ENCODE assay signal across 13 cellular contexts in the genomic region with DNA sequence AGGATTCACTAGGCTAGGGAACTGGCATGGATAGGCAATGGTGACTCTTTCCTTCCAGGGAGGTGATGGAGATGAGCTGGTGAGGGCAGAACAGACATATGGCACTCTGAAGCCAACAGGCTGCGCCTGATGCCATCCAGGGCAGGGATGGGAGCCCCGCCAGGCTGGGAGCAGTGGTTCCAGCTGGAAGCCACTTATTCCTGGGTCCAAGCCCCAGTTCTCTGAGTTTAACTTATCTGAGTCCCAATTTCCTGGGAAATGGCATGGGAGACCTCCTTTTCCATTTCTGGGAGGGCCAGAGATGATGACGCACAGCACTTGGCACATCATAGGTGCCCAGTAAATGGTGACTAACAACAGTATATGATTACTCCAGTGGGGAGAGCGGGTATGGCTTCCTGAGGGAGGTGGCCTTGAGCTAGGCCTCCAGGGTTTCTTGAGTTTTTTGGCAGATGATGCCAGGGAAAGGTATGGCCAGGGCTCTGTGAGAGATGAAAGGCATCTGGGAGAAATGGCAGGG. TPM values are rescaled to one million over a fixed set of nuclear protein-coding genes. Genes with fewer than 3 reads are reported as not detected.
DNase-seq lines count a peak whose midpoint lies in the region; ATAC-seq and TF ChIP-seq lines count a peak whose summit lies in the region.
"Had no signal": no experiment of that assay in that cellular context is flagged by ENCODE, and none has a peak within 500 bp of the region (broad histone marks: within the 10 kb centered on the region; RNA-seq: fewer than 3 reads in every experiment).

No MANE protein-coding gene starts in this region.

- H3K4me2 ChIP-seq in trophoblast cell (ENCODE audit: low read length) = no peak overlapping the region

- no peaks in the 10 kb centered on the region for H3K27me3 ChIP-seq in left ventricle myocardium inferior (ENCODE audit: low read depth)
- no peaks in the 10 kb centered on the region for H3K27me3 ChIP-seq in trophoblast cell (ENCODE audit: insufficient read depth, low read length)

- peaks cover 20% of the 10 kb centered on the region for H3K79me1 ChIP-seq in trophoblast cell (ENCODE audit: low read length)

- no peaks in the 10 kb centered on the region for H3K36me3 ChIP-seq in left ventricle myocardium inferior
- H3K36me3 ChIP-seq in trophoblast cell (ENCODE audit: control insufficient read depth in 1 of 2, insufficient read depth in 2 of 2, low read length in 2 of 2) = peaks cover 23 to 34% of the 10 kb centered on the region in 2 experiments

- no peak overlapping the region for H3K14ac ChIP-seq in trophoblast cell (ENCODE audit: low read length)

- no CpG with 5 or more reads among the region's 4 CpGs for WGBS in trophoblast cell (ENCODE audit: extremely low coverage, insufficient coverage, insufficient read length)

- intact Hi-C loops in left ventricle myocardium inferior (cut with micrococcal nuclease) = no loop called here
- intact Hi-C loops in left ventricle myocardium superior (cut with micrococcal nuclease) = no loop called here

- H3K79me2 ChIP-seq in trophoblast cell (ENCODE audit: control insufficient read depth, insufficient read depth, low read length, poor library complexity) = peaks cover 14% of the 10 kb centered on the region

- H2BK12ac ChIP-seq in trophoblast cell (ENCODE audit: low read length) = peak overlapping the region; percentile 40

- H3K18ac ChIP-seq in trophoblast cell (ENCODE audit: low read length) = no peak overlapping the region

- H3K4me1 Mint-ChIP-seq in stimulated activated effector memory CD8-positive, alpha-beta T cell treated with anti-CD3 and anti-CD28 coated beads, Interleukin-12 subunit alpha, Interleukin-12 subunit beta, amount 100 ng/mL, for 72 hours = peaks cover 21% of the 10 kb centered on the region

- no peak overlapping the region for H3K27ac Mint-ChIP-seq in stimulated activated effector memory CD8-positive, alpha-beta T cell treated with anti-CD3 and anti-CD28 coated beads, Interleukin-12 subunit alpha, Interleukin-12 subunit beta, amount 100 ng/mL, for 72 hours

- no peak overlapping the region for H3K9ac ChIP-seq in trophoblast cell (ENCODE audit: low read length)

- TF ChIP-seq CTCF in left ventricle myocardium inferior (IDR thresholded peaks at IDR 0.05; ENCODE audit: borderline replicate concordance) = no peak

- DNase-seq in left ventricle myocardium inferior (no peak), left ventricle myocardium superior (no peak), fibroblast of gingiva (ENCODE audit: low read depth) (peak; percentile 82), trophoblast cell (no peak), COLO829 (ENCODE audit: low spot score) (no peak), kidney glomerular epithelial cell (lab: John Stamatoyannopoulos, UW) (no peak)
- no peak for DNase-seq in stimulated activated effector memory CD8-positive, alpha-beta T cell treated with anti-CD3 and anti-CD28 coated beads, Interleukin-12 subunit alpha, Interleukin-12 subunit beta, amount 100 ng/mL, for 72 hours (ENCODE audit: low spot score in 2 of 2)
- DNase-seq: HCEC 1CT; Karpas-422; stimulated activated CD4-positive, alpha-beta T cell treated with anti-CD3 and anti-CD28 coated beads, Interleukin-2, amount 100 ng/mL, for 48 hours had no signal

- no peak overlapping the region for H2BK5ac ChIP-seq in trophoblast cell (ENCODE audit: low read depth, low read length, poor library complexity)

- no peak overlapping the region for H3K23ac ChIP-seq in trophoblast cell (ENCODE audit: low read length)

- H3K4ac ChIP-seq in trophoblast cell (ENCODE audit: low read depth, low read length) = no peak overlapping the region

- H3K27ac ChIP-seq in left ventricle myocardium inferior (replicated peaks) (peak overlapping the region; percentile 89), trophoblast cell (ENCODE audit: low read depth, low read length) (no peak overlapping the region)

- no peak overlapping the region for H4K91ac ChIP-seq in trophoblast cell (ENCODE audit: low read depth, low read length)

- H3K4me3 ChIP-seq in left ventricle myocardium inferior (peak overlapping the region; percentile 69), trophoblast cell (ENCODE audit: low read depth, low read length) (no peak overlapping the region)

- no peak overlapping the region for H2AFZ ChIP-seq in trophoblast cell (ENCODE audit: insufficient read depth, low read length, poor library complexity)

- ATAC-seq in left ventricle myocardium superior (no peak), HG02571 (IDR thresholded peaks at IDR 0.05; ENCODE audit: unreplicated experiment) (no peak)
- no peak for ATAC-seq in stimulated activated effector memory CD8-positive, alpha-beta T cell treated with anti-CD3 and anti-CD28 coated beads, Interleukin-12 subunit alpha, Interleukin-12 subunit beta, amount 100 ng/mL, for 72 hours

- no peaks in the 10 kb centered on the region for H3K9me3 Mint-ChIP-seq in stimulated activated effector memory CD8-positive, alpha-beta T cell treated with anti-CD3 and anti-CD28 coated beads, Interleukin-12 subunit alpha, Interleukin-12 subunit beta, amount 100 ng/mL, for 72 hours

- no peak overlapping the region for H3K4me3 Mint-ChIP-seq in stimulated activated effector memory CD8-positive, alpha-beta T cell treated with anti-CD3 and anti-CD28 coated beads, Interleukin-12 subunit alpha, Interleukin-12 subunit beta, amount 100 ng/mL, for 72 hours

- no peak overlapping the region for H4K12ac ChIP-seq in trophoblast cell (ENCODE audit: low read depth, low read length)

- H4K8ac ChIP-seq in trophoblast cell (ENCODE audit: low read depth, low read length) = no peak overlapping the region

- H3K9me3 ChIP-seq in left ventricle myocardium inferior (replicated peaks) (no peaks in the 10 kb centered on the region), trophoblast cell (ENCODE audit: insufficient read depth, low read depth, low read length) (no peaks in the 10 kb centered on the region)

- H3K36me3 Mint-ChIP-seq in stimulated activated effector memory CD8-positive, alpha-beta T cell treated with anti-CD3 and anti-CD28 coated beads, Interleukin-12 subunit alpha, Interleukin-12 subunit beta, amount 100 ng/mL, for 72 hours = no peaks in the 10 kb centered on the region

- no peak overlapping the region for H2BK120ac ChIP-seq in trophoblast cell (ENCODE audit: insufficient read depth, low read length, poor library complexity)

- peaks cover 53% of the 10 kb centered on the region for H3K4me1 ChIP-seq in left ventricle myocardium inferior
- peaks cover 16 to 28% of the 10 kb centered on the region in 2 experiments for H3K4me1 ChIP-seq in trophoblast cell (ENCODE audit: control insufficient read depth in 1 of 2, insufficient read depth in 2 of 2, low read length in 2 of 2)

- H2AK5ac ChIP-seq in trophoblast cell (ENCODE audit: low read length) = peak overlapping the region; percentile 81

RNA-seq across cellular contexts. Expression of a gene that starts 7.2 kb away (rescaled TPM):
- total RNA-seq in left ventricle myocardium inferior (39.7 TPM), left ventricle myocardium superior (47.8 TPM)
- polyA plus RNA-seq in trophoblast cell (2013) = 91.3 and 93.4 TPM in 2 replicates

RNA-seq across cellular contexts. Expression of a gene that starts 18.1 kb away (rescaled TPM):
- total RNA-seq in left ventricle myocardium inferior (not detected), left ventricle myocardium superior (not detected)
- polyA plus RNA-seq in trophoblast cell (2013) = 9.7 and 11.3 TPM in 2 replicates
- total RNA-seq: endothelial cell of umbilical vein had no signal
- polyA plus RNA-seq: endothelial cell of umbilical vein had no signal

RNA-seq across cellular contexts. Expression of a gene that starts 41.4 kb away (rescaled TPM):
- not detected for total RNA-seq in left ventricle myocardium inferior
- not detected for total RNA-seq in left ventricle myocardium superior
- 0.01 and 0.03 TPM in 2 replicates for polyA plus RNA-seq in trophoblast cell (2013)
- total RNA-seq: endothelial cell of umbilical vein had no signal
- polyA plus RNA-seq: BJ, endothelial cell of umbilical vein had no signal
